8 cellular contexts compared by ENCODE assay signal in the genomic region with DNA sequence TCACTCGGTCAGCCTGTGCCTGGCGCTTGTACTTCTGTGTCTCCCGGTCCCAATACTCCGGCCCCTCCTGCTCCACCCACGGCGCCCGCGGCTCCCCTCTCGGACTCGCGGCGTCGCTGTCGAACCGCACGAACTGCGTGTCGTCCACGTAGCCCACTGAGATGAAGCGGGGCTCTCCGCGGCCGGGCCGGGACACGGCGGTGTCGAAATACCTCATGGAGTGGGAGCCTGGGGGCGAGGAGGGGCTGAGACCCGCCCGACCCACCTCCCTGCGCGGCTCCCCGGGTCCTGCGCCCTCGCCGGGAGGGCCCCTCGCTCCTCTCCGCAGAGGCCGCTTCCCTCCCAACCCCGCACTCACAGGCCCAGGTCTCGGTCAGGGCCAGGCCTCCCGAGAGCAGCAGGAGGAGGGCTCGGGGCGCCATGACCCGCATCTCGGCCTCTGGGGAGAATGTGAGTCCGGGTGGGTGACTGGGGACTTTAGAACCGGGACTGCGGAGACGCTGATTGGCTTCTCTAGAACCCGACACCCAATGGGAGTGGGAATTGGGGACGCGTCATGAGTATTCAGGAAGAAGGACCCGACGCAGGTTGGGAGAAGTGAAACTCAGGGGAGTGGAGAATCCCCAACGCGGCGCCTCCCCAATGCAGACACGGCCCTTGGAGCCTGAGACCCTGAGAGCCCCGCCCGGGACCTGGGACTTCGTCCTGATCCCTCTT. TPM values are rescaled to one million over a fixed set of nuclear protein-coding genes. Genes with fewer than 3 reads are reported as not detected.
DNase-seq lines count a peak whose midpoint lies in the region; ATAC-seq and TF ChIP-seq lines count a peak whose summit lies in the region.

A gene (minus strand): TSS at position 452 of the 717 bp plus-strand sequence. CDS start 21 bp downstream, at position 431.

- H3K27me3 ChIP-seq in GM23338 (ENCODE audit: insufficient read depth), result peaks cover 11% of the 10 kb centered on the region; the same call in 1 of the 2 replicates
- peaks cover 3% of the 10 kb centered on the region for H3K27me3 ChIP-seq in neural cell (ENCODE audit: insufficient read depth, low read depth, low read length)

- H3F3A ChIP-seq in GM23338 (replicated peaks; ENCODE audit: low read depth), result no peaks in the 10 kb centered on the region
- no peaks in the 10 kb centered on the region for H3F3A ChIP-seq in neural cell (ENCODE audit: insufficient read depth, low read length, poor library complexity, severe bottlenecking)

- H3K27ac Mint-ChIP-seq in GM23338, result no peak within 1 kb of the TSS
- peak within 1 kb of the TSS; percentile 99 for H3K27ac Mint-ChIP-seq in stimulated activated naive CD8-positive, alpha-beta T cell treated with anti-CD3 and anti-CD28 coated beads, Interleukin-15, amount 100 ng/mL, for 72 hours

- peaks cover 25% of the 10 kb centered on the region for H3K36me3 Mint-ChIP-seq in GM23338 (ENCODE audit: low read depth)

- peaks cover 7% of the 10 kb centered on the region for H3K4me1 ChIP-seq in GM23338 (ENCODE audit: insufficient read depth)

- TF ChIP-seq EP300 in neural cell (conservative IDR thresholded peaks at IDR 0.05; ENCODE audit: poor library complexity, severe bottlenecking), result no peak

- H3K9me2 ChIP-seq in GM23338 (ENCODE audit: insufficient read depth) (no peaks in the 10 kb centered on the region), neural cell (ENCODE audit: insufficient read depth, low read length) (no peaks in the 10 kb centered on the region)

- peak; percentile 93 for ATAC-seq in GM23338
- peak; percentile 88 for ATAC-seq in stimulated activated naive CD8-positive, alpha-beta T cell treated with anti-CD3 and anti-CD28 coated beads, Interleukin-15, amount 100 ng/mL, for 72 hours

- peak within 1 kb of the TSS; percentile 77 for H3K4me3 Mint-ChIP-seq in GM23338
- peak within 1 kb of the TSS; percentile 92 to 99 for H3K4me3 Mint-ChIP-seq in stimulated activated naive CD8-positive, alpha-beta T cell treated with anti-CD3 and anti-CD28 coated beads, Interleukin-15, amount 100 ng/mL, for 72 hours

- H2AFZ ChIP-seq in GM23338, result peak within 1 kb of the TSS; percentile 72; the same call in 1 of the 2 replicates
- peak within 1 kb of the TSS; percentile 40 for H2AFZ ChIP-seq in neural cell (ENCODE audit: low read depth, low read length)

- H3K79me2 ChIP-seq in GM23338 (replicated peaks; ENCODE audit: insufficient read depth), result no peaks in the 10 kb centered on the region
- no peaks in the 10 kb centered on the region for H3K79me2 ChIP-seq in neural cell (replicated peaks; ENCODE audit: insufficient read depth, low read length)

- peak; percentile 98 for DNase-seq in Daoy (ENCODE audit: low read depth)
- DNase-seq in GM23338 (ENCODE audit: low spot score), result peak; percentile 98
- DNase-seq in LNCaP clone FGC (ENCODE audit: low read depth), result peak; percentile 72
- peak; percentile 57 for DNase-seq in activated gamma-delta T cell (lab: John Stamatoyannopoulos, UW)
- peak; percentile 98 for DNase-seq in fibroblast of villous mesenchyme (ENCODE audit: low read depth)
- peak; percentile 87 to 93 for DNase-seq in stimulated activated naive CD8-positive, alpha-beta T cell treated with anti-CD3 and anti-CD28 coated beads, Interleukin-15, amount 100 ng/mL, for 72 hours

- H3K9me3 Mint-ChIP-seq in GM23338, result no peaks in the 10 kb centered on the region
- no peaks in the 10 kb centered on the region for H3K9me3 Mint-ChIP-seq in stimulated activated naive CD8-positive, alpha-beta T cell treated with anti-CD3 and anti-CD28 coated beads, Interleukin-15, amount 100 ng/mL, for 72 hours

- no peaks in the 10 kb centered on the region for H3K9me3 ChIP-seq in neural cell (ENCODE audit: low read length)

- peak within 1 kb of the TSS; percentile 53 for H3K9ac ChIP-seq in neural cell (ENCODE audit: low read length)

- no peaks in the 10 kb centered on the region for H3K36me3 ChIP-seq in GM23338 (ENCODE audit: insufficient read depth)
- no peaks in the 10 kb centered on the region for H3K36me3 ChIP-seq in neural cell (ENCODE audit: insufficient read depth, low read length)

- H3K4me2 ChIP-seq in GM23338 (peak within 1 kb of the TSS; percentile 84), neural cell (ENCODE audit: low read length) (no peak within 1 kb of the TSS)

- TF ChIP-seq CTCF in GM23338 (conservative IDR thresholded peaks at IDR 0.05; ENCODE audit: low read depth in 2 of 2) (no peak), LNCaP clone FGC (IDR thresholded peaks at IDR 0.05; ENCODE audit: control insufficient read depth, extremely low read depth, insufficient read depth) (peak; percentile 18; the same call in 1 of the 2 replicates), fibroblast of villous mesenchyme (IDR thresholded peaks at IDR 0.05; ENCODE audit: insufficient read depth, low read depth, low read length) (peak; percentile 25), neural cell (IDR thresholded peaks at IDR 0.05; ENCODE audit: poor library complexity, severe bottlenecking) (peak; percentile 17)

- H3K4me3 ChIP-seq in GM23338, result peak within 1 kb of the TSS; percentile 55
- peak within 1 kb of the TSS; percentile 81 for H3K4me3 ChIP-seq in LNCaP clone FGC (ENCODE audit: low read depth, low read length)
- peak within 1 kb of the TSS; percentile 80 for H3K4me3 ChIP-seq in fibroblast of villous mesenchyme (ENCODE audit: low read depth, low read length)
- peak within 1 kb of the TSS; percentile 73 for H3K4me3 ChIP-seq in neural cell (ENCODE audit: low read length)

- no peak within 1 kb of the TSS for H3K27ac ChIP-seq in GM23338 (ENCODE audit: low read depth)
- H3K27ac ChIP-seq in neural cell (ENCODE audit: low read length), result no peak within 1 kb of the TSS

- TF ChIP-seq POLR2A in Raji (IDR thresholded peaks at IDR 0.05; ENCODE audit: insufficient read depth, low read depth, low read length), result peak; percentile 46

- H4K20me1 ChIP-seq in GM23338 (replicated peaks; ENCODE audit: insufficient read depth) (no peaks in the 10 kb centered on the region), neural cell (ENCODE audit: insufficient read depth) (no peaks in the 10 kb centered on the region)

- peak; percentile 16 for TF ChIP-seq RAD21 in neural cell (conservative IDR thresholded peaks at IDR 0.05)

- peaks cover 14% of the 10 kb centered on the region for H3K4me1 Mint-ChIP-seq in GM23338
- peaks cover 72% of the 10 kb centered on the region for H3K4me1 Mint-ChIP-seq in stimulated activated naive CD8-positive, alpha-beta T cell treated with anti-CD3 and anti-CD28 coated beads, Interleukin-15, amount 100 ng/mL, for 72 hours

- peaks cover 22% of the 10 kb centered on the region for H3K27me3 Mint-ChIP-seq in GM23338 (ENCODE audit: insufficient read depth, low read depth, poor library complexity)
- H3K27me3 Mint-ChIP-seq in stimulated activated naive CD8-positive, alpha-beta T cell treated with anti-CD3 and anti-CD28 coated beads, Interleukin-15, amount 100 ng/mL, for 72 hours, result peaks cover 13% of the 10 kb centered on the region

TF ChIP-seq in GM23338, 12 proteins besides CTCF, POLR2A, EP300 and RAD21:
- TF ChIP-seq, protein P1, sequence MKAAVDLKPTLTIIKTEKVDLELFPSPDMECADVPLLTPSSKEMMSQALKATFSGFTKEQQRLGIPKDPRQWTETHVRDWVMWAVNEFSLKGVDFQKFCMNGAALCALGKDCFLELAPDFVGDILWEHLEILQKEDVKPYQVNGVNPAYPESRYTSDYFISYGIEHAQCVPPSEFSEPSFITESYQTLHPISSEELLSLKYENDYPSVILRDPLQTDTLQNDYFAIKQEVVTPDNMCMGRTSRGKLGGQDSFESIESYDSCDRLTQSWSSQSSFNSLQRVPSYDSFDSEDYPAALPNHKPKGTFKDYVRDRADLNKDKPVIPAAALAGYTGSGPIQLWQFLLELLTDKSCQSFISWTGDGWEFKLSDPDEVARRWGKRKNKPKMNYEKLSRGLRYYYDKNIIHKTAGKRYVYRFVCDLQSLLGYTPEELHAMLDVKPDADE (IDR thresholded peaks at IDR 0.05), result no peak
- TF ChIP-seq POLR2AphosphoS5 (IDR thresholded peaks at IDR 0.05; ENCODE audit: low read depth) (0 out of 2 replicates have a peak, but pooled peaks have one; percentile 43), CREB1 (CRISPR knock-in tag; IDR thresholded peaks at IDR 0.05; ENCODE audit: low read depth) (peak; percentile 89), JUNB (IDR thresholded peaks at IDR 0.05; ENCODE audit: unreplicated experiment) (no peak), ZNF331 (CRISPR knock-in tag; IDR thresholded peaks at IDR 0.05; ENCODE audit: low read depth) (no peak), STAT1 (IDR thresholded peaks at IDR 0.05; ENCODE audit: unreplicated experiment) (no peak), NANOG (IDR thresholded peaks at IDR 0.05; ENCODE audit: borderline replicate concordance) (no peak)

TF ChIP-seq in neural cell, 6 proteins besides CTCF, POLR2A, EP300 and RAD21:
- TF ChIP-seq POLR2AphosphoS5 (IDR thresholded peaks at IDR 0.05) (peak; percentile 3), MXI1 (conservative IDR thresholded peaks at IDR 0.05; ENCODE audit: poor library complexity, severe bottlenecking) (peak; percentile 14), TAF1 (IDR thresholded peaks at IDR 0.05; ENCODE audit: low read depth) (no peak)

RNA-seq across cellular contexts. Expression of the gene that starts here (rescaled TPM):
- 431 and 475 TPM in 2 replicates for total RNA-seq in Daoy (2014; rRNA removed; shearing (Covaris generic))
- 94.6 and 116 TPM in 2 replicates for total RNA-seq in GM23338 (2014; rRNA removed; shearing (Covaris generic))
- polyA plus RNA-seq in GM23338 (2016; fragmentation: Nextera tagmentation; extraction: Ambion mirVana), result 73.1 and 76.9 TPM in 2 replicates
- total RNA-seq in fibroblast of villous mesenchyme, result 361 and 512 TPM in 2 replicates
- 18.0 and 33.6 TPM in 2 replicates for polyA plus RNA-seq in neural cell
- polyA minus RNA-seq in neural cell, result 7.4 and 10.0 TPM in 2 replicates

Comparison
In these comparisons a context has a peak if more than half of its experiments do, and no peak if none do; other contexts are left out.
1. CTCF ChIP-seq: peak in LNCaP clone FGC (single experiment), fibroblast of villous mesenchyme (single experiment) and neural cell (single experiment); none in GM23338 (0 of 2).
2. Peak in every context shown above with its lines, with median percentiles within 50 percentile points of each other: DNase-seq and H3K4me3 ChIP-seq.